ENCODE assay signal across 21 cellular contexts in the genomic region with DNA sequence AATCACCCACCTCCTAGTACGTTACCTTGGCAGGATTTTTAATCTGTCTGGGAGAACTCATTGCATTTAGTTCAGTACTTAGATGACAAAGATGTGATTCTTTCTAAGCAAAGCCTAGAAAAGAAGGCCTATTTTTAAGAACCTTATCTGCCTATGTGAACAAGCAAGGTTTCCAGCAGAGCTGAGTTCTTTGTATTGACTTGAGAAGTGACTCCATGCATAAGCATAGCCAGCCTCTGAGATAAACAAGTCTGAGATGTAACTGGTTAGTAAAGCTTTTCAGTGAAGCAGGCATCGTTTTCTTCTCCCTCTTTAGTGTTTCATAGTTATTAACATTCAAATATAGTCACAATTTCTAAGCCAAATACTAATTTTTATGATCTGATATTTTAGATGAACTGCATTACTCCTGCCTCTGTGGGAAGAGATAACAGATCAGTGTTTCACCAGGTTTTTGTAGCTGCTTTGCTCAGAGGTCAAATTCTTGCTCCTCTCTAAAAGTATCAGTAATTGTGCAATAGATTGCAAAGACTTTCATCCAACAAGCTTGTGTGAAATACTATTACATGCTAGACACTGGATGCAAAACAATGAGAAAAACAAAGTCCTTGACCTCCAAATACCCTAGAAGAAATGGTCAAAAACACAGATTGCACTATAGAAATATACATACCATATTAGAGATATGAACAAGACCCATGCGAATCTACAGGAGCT.
DNase-seq lines count a peak whose midpoint lies in the region; TF ChIP-seq lines count a peak whose summit lies in the region.
"Had no signal": no experiment of that assay in that cellular context is flagged by ENCODE, and none has a peak within 500 bp of the region (broad histone marks: within the 10 kb centered on the region; RNA-seq: fewer than 3 reads in every experiment).

No MANE protein-coding gene starts in this region.

- H3K9me3 ChIP-seq in HUES48 (ENCODE audit: control insufficient read depth, insufficient read depth, low read length): no peaks in the 10 kb centered on the region
- H3K9me3 ChIP-seq in PC-9 (ENCODE audit: insufficient read depth, low read depth): no peaks in the 10 kb centered on the region
- H3K9me3 ChIP-seq: BLaER1, MG63 had no signal

- H3K27me3 ChIP-seq in HUES48 (ENCODE audit: control insufficient read depth, insufficient read depth, low read length): no peaks in the 10 kb centered on the region
- no peaks in the 10 kb centered on the region for H3K27me3 ChIP-seq in mesendoderm (ENCODE audit: insufficient read depth, low read length, poor library complexity)
- H3K27me3 ChIP-seq in PC-9 (ENCODE audit: insufficient read depth, low read depth): no peaks in the 10 kb centered on the region
- H3K27me3 ChIP-seq: BLaER1, MG63 had no signal

- H3K4me1 ChIP-seq in HUES48 (ENCODE audit: control insufficient read depth, insufficient read depth, low read length): peaks cover 28% of the 10 kb centered on the region
- H3K4me1 ChIP-seq in mesendoderm (ENCODE audit: control insufficient read depth, low read depth, low read length): no peaks in the 10 kb centered on the region
- no peaks in the 10 kb centered on the region for H3K4me1 ChIP-seq in PC-9 (replicated peaks; ENCODE audit: insufficient read depth)
- H3K4me1 ChIP-seq: BLaER1 had no signal

- TF ChIP-seq CTCF in fibroblast of villous mesenchyme (IDR thresholded peaks at IDR 0.05; ENCODE audit: insufficient read depth, low read depth, low read length) (no peak), PC-9 (conservative IDR thresholded peaks at IDR 0.05) (no peak)

- BruUV-seq in PC-9 (replicated peaks; lab: Mats Ljungman, UMichigan): no TSS peak

- CTCF ChIA-PET in PC-9 (lab: Charles Lee): no interaction called here

- intact Hi-C loops in PC-9 (cut with micrococcal nuclease; ENCODE audit: unreplicated experiment): loop anchor here (5.0 kb wide), 1 partner anchor 419 kb away; no protein-coding TSS in a partner anchor

- H3K27ac ChIP-seq in HUES48 (ENCODE audit: low read depth, low read length) (peak overlapping the region; percentile 81), mesendoderm (ENCODE audit: low read depth, low read length) (no peak overlapping the region), PC-9 (no peak overlapping the region)
- H3K27ac ChIP-seq: BLaER1, SK-N-MC had no signal

- H4K20me1 ChIP-seq in PC-9 (ENCODE audit: insufficient read depth): no peaks in the 10 kb centered on the region
- H4K20me1 ChIP-seq: BLaER1 had no signal

- no peaks in the 10 kb centered on the region for H3K9me2 ChIP-seq in PC-9 (ENCODE audit: insufficient read depth)

- no peak overlapping the region for H2BK120ac ChIP-seq in mesendoderm (ENCODE audit: low read depth, low read length)

- WGBS in mesendoderm (ENCODE audit: extremely low coverage, insufficient coverage, low lambda C conversion rate): no CpG with 5 or more reads among the region's 3 CpGs

- H3K36me3 ChIP-seq in HUES48 (ENCODE audit: control insufficient read depth, insufficient read depth, low read length): no peaks in the 10 kb centered on the region
- H3K36me3 ChIP-seq in mesendoderm (ENCODE audit: control insufficient read depth, insufficient read depth, low read length): no peaks in the 10 kb centered on the region
- no peaks in the 10 kb centered on the region for H3K36me3 ChIP-seq in PC-9 (ENCODE audit: low read depth)
- H3K36me3 ChIP-seq: BLaER1, MG63 had no signal

- H3K56ac ChIP-seq in mesendoderm (ENCODE audit: low read length): no peak overlapping the region

- no peak overlapping the region for H2BK15ac ChIP-seq in mesendoderm (replicated peaks; ENCODE audit: low read depth)

- H3K4me3 ChIP-seq in HUES48 (ENCODE audit: low read depth, low read length) (no peak overlapping the region), fibroblast of villous mesenchyme (ENCODE audit: low read depth, low read length) (no peak overlapping the region), mesendoderm (ENCODE audit: low read length) (no peak overlapping the region), PC-9 (no peak overlapping the region)
- H3K4me3 ChIP-seq: BLaER1, MG63, SK-N-MC had no signal

- POLR2A ChIA-PET in PC-9 (lab: Charles Lee; ENCODE audit: unreplicated experiment): no interaction called here

- H3K9ac ChIP-seq in HUES48 (ENCODE audit: low read depth, low read length) (no peak overlapping the region), mesendoderm (ENCODE audit: low read length) (no peak overlapping the region)
- H3K9ac ChIP-seq: BLaER1 had no signal

- H3F3A ChIP-seq in PC-9 (ENCODE audit: insufficient read depth, low read depth): no peaks in the 10 kb centered on the region

- no peak overlapping the region for H3K18ac ChIP-seq in mesendoderm (ENCODE audit: low read length)

- DNase-seq in amniotic epithelial cell (ENCODE audit: low read depth) (peak; percentile 42), fibroblast of villous mesenchyme (ENCODE audit: low read depth) (peak; percentile 22), mesendoderm (peak; percentile 75), GDM1 (lab: John Stamatoyannopoulos, UW) (no peak), HPDE6-E6E7 (ENCODE audit: extremely low spot score) (no peak), PC-9 (no peak)
- no peak for DNase-seq in activated CD4-positive, alpha-beta T cell treated with anti-CD3 and anti-CD28 coated beads for 4 hours
- DNase-seq: CD4-positive, alpha-beta memory T cell; DMS153; GF-D8; Kasumi-1; MG63; NCI-H1092; NCI-H1436 treated with DMSO at 0.1 percent for 48 hours; NCI-H2029; NCI-H526 treated with DMSO at 0.1 percent for 48 hours; NK-92 treated with Interleukin-12 subunit alpha and Interleukin-12 subunit beta, amount 100 ng/mL, for 24 hours; SHP77 had no signal

- H3K4me2 ChIP-seq in mesendoderm (ENCODE audit: low read length): no peak overlapping the region
- no peak overlapping the region for H3K4me2 ChIP-seq in PC-9
- H3K4me2 ChIP-seq: BLaER1 had no signal

- no peak overlapping the region for H3K23ac ChIP-seq in mesendoderm (ENCODE audit: low read length)

- no peak overlapping the region for H4K5ac ChIP-seq in mesendoderm (ENCODE audit: low read length)

- H2AFZ ChIP-seq in PC-9: no peak overlapping the region

- no peak overlapping the region for H2AK5ac ChIP-seq in mesendoderm (ENCODE audit: low read length)

- no peak overlapping the region for H3K4ac ChIP-seq in mesendoderm (ENCODE audit: low read depth, low read length)

- no peak overlapping the region for H2BK5ac ChIP-seq in mesendoderm (ENCODE audit: low read length)

- no peaks in the 10 kb centered on the region for H3K79me1 ChIP-seq in mesendoderm (ENCODE audit: low read length)

- no peak overlapping the region for H4K8ac ChIP-seq in mesendoderm (ENCODE audit: low read depth, low read length)

- H3K79me2 ChIP-seq in mesendoderm (ENCODE audit: control insufficient read depth, insufficient read depth, low read length): no peaks in the 10 kb centered on the region
- H3K79me2 ChIP-seq in PC-9 (ENCODE audit: low read depth): no peaks in the 10 kb centered on the region

Comparison
In these comparisons a context has a peak if more than half of its experiments do, and no peak if none do; other contexts are left out.
1. DNase-seq: peak in amniotic epithelial cell (single experiment), fibroblast of villous mesenchyme (single experiment) and mesendoderm (single experiment); none in GDM1 (single experiment), HPDE6-E6E7 (single experiment), PC-9 (0 of 2) and activated CD4-positive, alpha-beta T cell treated with anti-CD3 and anti-CD28 coated beads for 4 hours (0 of 2).